12 cellular contexts compared by ENCODE assay signal in the genomic region with DNA sequence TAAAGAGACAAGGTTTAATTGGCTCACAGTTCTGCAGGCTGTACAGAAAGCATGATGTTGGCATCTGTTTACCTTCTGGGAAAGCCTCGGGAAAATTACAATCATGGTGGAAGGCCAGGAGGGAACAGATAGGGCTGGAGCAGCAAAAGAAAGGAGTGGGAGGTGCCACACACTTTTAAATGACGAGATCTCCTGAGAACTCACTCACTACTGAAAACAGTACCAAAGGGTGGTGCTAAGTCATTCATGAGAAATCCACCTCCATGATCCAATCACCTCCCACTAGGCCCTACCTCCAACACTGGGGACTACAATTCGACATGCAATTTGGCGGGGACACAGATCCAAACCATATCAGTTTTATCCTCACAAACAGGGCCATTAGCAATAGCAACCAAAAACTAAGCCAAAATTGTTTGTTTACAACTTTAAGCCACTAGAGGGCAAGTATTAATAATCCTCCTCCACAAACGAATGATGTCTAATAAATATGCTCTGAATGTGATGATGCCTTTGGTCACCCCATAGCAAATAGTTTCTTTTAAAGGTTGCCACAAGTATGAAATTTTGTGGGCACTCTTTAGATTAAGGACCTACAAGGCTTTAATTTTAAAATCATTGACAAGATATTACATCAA.
DNase-seq lines count a peak whose midpoint lies in the region; ATAC-seq, FAIRE-seq and TF ChIP-seq lines count a peak whose summit lies in the region.
"Had no signal": no experiment of that assay in that cellular context is flagged by ENCODE, and none has a peak within 500 bp of the region (broad histone marks: within the 10 kb centered on the region; RNA-seq: fewer than 3 reads in every experiment).

No MANE protein-coding gene starts in this region.

- H3K27me3 Mint-ChIP-seq in stimulated activated memory B cell treated with anti-CD40 and anti-IgM and Interleukin-4, amounts not matched to agents 10 μg/mL and 1 μg/mL and 100 μg/mL, for 72 hours, result peaks cover 3% of the 10 kb centered on the region

- no peaks in the 10 kb centered on the region for H3K36me3 Mint-ChIP-seq in stimulated activated memory B cell treated with anti-CD40 and anti-IgM and Interleukin-4, amounts not matched to agents 10 μg/mL and 1 μg/mL and 100 μg/mL, for 72 hours

- no peaks in the 10 kb centered on the region for H3K36me3 ChIP-seq in small intestine (ENCODE audit: control insufficient read depth in 2 of 2, insufficient read depth in 2 of 2, low read length in 2 of 2)
- H3K36me3 ChIP-seq: MG63 had no signal

- TF ChIP-seq CTCF in 22Rv1 (IDR thresholded peaks at IDR 0.05) (peak; percentile 42), fibroblast of mammary gland (conservative IDR thresholded peaks at IDR 0.05; ENCODE audit: control insufficient read depth, insufficient read depth, low read depth, low read length) (peak; percentile 45)

- H3K9me3 ChIP-seq in small intestine (ENCODE audit: control insufficient read depth, low read depth), result no peaks in the 10 kb centered on the region
- H3K9me3 ChIP-seq: MG63 had no signal

- ATAC-seq in stimulated activated memory B cell treated with anti-CD40 and anti-IgM and Interleukin-4, amounts not matched to agents 10 μg/mL and 1 μg/mL and 100 μg/mL, for 72 hours, result no peak
- no peak for ATAC-seq in HG02970 (IDR thresholded peaks at IDR 0.05; ENCODE audit: low FRiP score, unreplicated experiment)

- WGBS in small intestine, 3 donors, result 43 to 64% (median 53%) methylated on average over 5 of the region's 5 CpGs

- H3K4me3 Mint-ChIP-seq in stimulated activated memory B cell treated with anti-CD40 and anti-IgM and Interleukin-4, amounts not matched to agents 10 μg/mL and 1 μg/mL and 100 μg/mL, for 72 hours, result no peak overlapping the region
- H3K4me3 Mint-ChIP-seq: central memory CD8-positive, alpha-beta T cell had no signal

- H3K9me3 Mint-ChIP-seq in stimulated activated memory B cell treated with anti-CD40 and anti-IgM and Interleukin-4, amounts not matched to agents 10 μg/mL and 1 μg/mL and 100 μg/mL, for 72 hours, result no peaks in the 10 kb centered on the region
- H3K9me3 Mint-ChIP-seq: central memory CD8-positive, alpha-beta T cell had no signal

- H3K27me3 ChIP-seq in small intestine (ENCODE audit: control insufficient read depth in 2 of 2, insufficient read depth in 2 of 2, low read length in 2 of 2), result no peaks in the 10 kb centered on the region

- no peak overlapping the region for H3K27ac Mint-ChIP-seq in stimulated activated memory B cell treated with anti-CD40 and anti-IgM and Interleukin-4, amounts not matched to agents 10 μg/mL and 1 μg/mL and 100 μg/mL, for 72 hours

- no peak for FAIRE-seq in small intestine (lab: Jason Lieb, UNC)

- DNase-seq in ELR (ENCODE audit: low read depth), result peak; percentile 43
- peak; percentile 13 for DNase-seq in OCI-M1 (lab: John Stamatoyannopoulos, UW)
- peak; percentile 19 for DNase-seq in fibroblast of mammary gland (ENCODE audit: low read depth)
- no peak for DNase-seq in anterior cingulate cortex (lab: John Stamatoyannopoulos, UW)
- no peak for DNase-seq in small intestine
- DNase-seq: MG63, occipital lobe, RPMI8226 had no signal

- H3K4me1 ChIP-seq in small intestine (ENCODE audit: control insufficient read depth in 2 of 2, insufficient read depth in 1 of 2, low read depth in 1 of 2, low read length in 1 of 2), result no peaks in the 10 kb centered on the region

- H3K4me3 ChIP-seq in fibroblast of mammary gland (ENCODE audit: control insufficient read depth, low read depth, low read length), result no peak overlapping the region
- H3K4me3 ChIP-seq in small intestine (ENCODE audit: low read depth in 1 of 2, low read length in 2 of 2), result no peak overlapping the region
- H3K4me3 ChIP-seq: MG63 had no signal

- no peaks in the 10 kb centered on the region for H3K4me1 Mint-ChIP-seq in stimulated activated memory B cell treated with anti-CD40 and anti-IgM and Interleukin-4, amounts not matched to agents 10 μg/mL and 1 μg/mL and 100 μg/mL, for 72 hours
- H3K4me1 Mint-ChIP-seq: central memory CD8-positive, alpha-beta T cell had no signal

- H3K27ac ChIP-seq in 22Rv1, result no peak overlapping the region
- H3K27ac ChIP-seq in small intestine (ENCODE audit: low read depth in 1 of 2, low read length in 1 of 2), result no peak overlapping the region

Comparison
In these comparisons a context has a peak if more than half of its experiments do, and no peak if none do; other contexts are left out.
1. DNase-seq: peak in ELR (single experiment), OCI-M1 (single experiment) and fibroblast of mammary gland (single experiment); none in anterior cingulate cortex (0 of 58) and small intestine (single experiment).